Comparison of ENCODE assay signal across 1 cellular context in genomic region chr4:33465565-33465964, GRCh38.
A peak's percentile ranks its signal among the peaks of the same experiment; 100 is the strongest.
TF ChIP-seq lines count a peak whose summit lies in the region.

No MANE protein-coding gene starts in this region.

TF ChIP-seq in K562, 482 proteins besides CTCF, POLR2A, EP300 and RAD21 (continued from another document):
- TF ChIP-seq ZNF766 (CRISPR knock-in tag; conservative IDR thresholded peaks at IDR 0.05) (no peak), ZNF668 (CRISPR knock-in tag; IDR thresholded peaks at IDR 0.05) (no peak), ZNF778 (CRISPR knock-in tag; IDR thresholded peaks at IDR 0.05) (no peak), MTF1 (CRISPR knock-in tag; IDR thresholded peaks at IDR 0.05; ENCODE audit: borderline replicate concordance) (no peak), MCM3 (IDR thresholded peaks at IDR 0.05) (no peak), MAFK (IDR thresholded peaks at IDR 0.05; ENCODE audit: low read length) (peak; percentile 53; the same call in 1 of the 2 replicates), ZNF316 (IDR thresholded peaks at IDR 0.05) (peak; percentile 47; the same call in 1 of the 2 replicates), ZKSCAN3 (CRISPR knock-in tag; IDR thresholded peaks at IDR 0.05) (no peak), FOXK1 (CRISPR knock-in tag; IDR thresholded peaks at IDR 0.05; ENCODE audit: borderline replicate concordance) (no peak), SETDB1 (IDR thresholded peaks at IDR 0.05; ENCODE audit: low read length) (no peak), CHD2 (IDR thresholded peaks at IDR 0.05; ENCODE audit: low read depth, low read length) (no peak), PBX2 (CRISPR knock-in tag; IDR thresholded peaks at IDR 0.05; ENCODE audit: low read depth) (no peak), PBX2 (tag; conservative IDR thresholded peaks at IDR 0.05; ENCODE audit: low read depth) (no peak), ZNF212 (CRISPR knock-in tag; IDR thresholded peaks at IDR 0.05) (no peak)
